ENCODE assay signal across 30 cellular contexts in genomic region chr3:127607675-127608361, GRCh38. TPM values are rescaled to one million over a fixed set of nuclear protein-coding genes. Genes with fewer than 3 reads are reported as not detected.
DNase-seq lines count a peak whose midpoint lies in the region; FAIRE-seq and TF ChIP-seq lines count a peak whose summit lies in the region.
"Had no signal": no experiment of that assay in that cellular context is flagged by ENCODE, and none has a peak within 500 bp of the region (broad histone marks: within the 10 kb centered on the region; RNA-seq: fewer than 3 reads in every experiment).

No MANE protein-coding gene starts in this region.

- no peaks in the 10 kb centered on the region for H3K36me3 ChIP-seq in adrenal gland (replicated peaks in 1 of 2)
- H3K36me3 ChIP-seq in right atrium auricular region = peaks cover 18% of the 10 kb centered on the region
- peaks cover 14 to 27% (median 20%) of the 10 kb centered on the region in 3 donors for H3K36me3 ChIP-seq in skeletal muscle tissue (ENCODE audit: control insufficient read depth in 3 of 3, insufficient read depth in 3 of 3, low read length in 3 of 3)
- H3K36me3 ChIP-seq: colonic mucosa had no signal

- DNase-seq in HTR-8/SVneo (ENCODE audit: insufficient read length, low spot score) (no peak), adrenal gland (no peak), right atrium auricular region (ENCODE audit: low spot score) (no peak), NCI-H69 (lab: John Stamatoyannopoulos, UW) (no peak), RKO (ENCODE audit: low spot score) (no peak)
- DNase-seq in stimulated activated CD4-positive, alpha-beta T cell treated with anti-CD3 and anti-CD28 coated beads, Interleukin-2, amount 100 ng/mL, for 24 hours = no peak
- DNase-seq: activated CD4-positive, alpha-beta T cell treated with anti-CD3 and anti-CD28 coated beads for 36 hours; activated CD8-positive, alpha-beta memory T cell treated with anti-CD3 and anti-CD28 coated beads, Interleukin-2, amount 10 ng/mL, durations not matched to agents 7 days and 5 days; activated naive CD4-positive, alpha-beta T cell treated with anti-CD3 and anti-CD28 coated beads, Interleukin-2, amount 10 ng/mL, durations not matched to agents 7 days and 5 days; amniotic stem cell; colonic mucosa; endodermal cell; esophagus squamous epithelium; foreskin melanocyte; hippocampal formation; KBM-7; left colon; mesendoderm; MM.1S; naive thymus-derived CD4-positive, alpha-beta T cell; NCI-H1417; NCI-H2081; NCI-H226; occipital lobe; stimulated activated CD4-positive, alpha-beta T cell treated with anti-CD3 and anti-CD28 coated beads, Interleukin-2, amount 100 ng/mL, for 48 hours; T-helper 1 cell had no signal

- H3K27me3 ChIP-seq in adrenal gland = no peaks in the 10 kb centered on the region
- no peaks in the 10 kb centered on the region for H3K27me3 ChIP-seq in right atrium auricular region
- no peaks in the 10 kb centered on the region for H3K27me3 ChIP-seq in skeletal muscle tissue (ENCODE audit: control insufficient read depth in 3 of 3, insufficient read depth in 3 of 3, low read length in 3 of 3)
- H3K27me3 ChIP-seq: colonic mucosa, esophagus squamous epithelium, SJSA1 had no signal

- H3K27ac ChIP-seq in adrenal gland (peak overlapping the region in 3 of 5 donors; percentile 21 to 62 (median 34)), right atrium auricular region (peak overlapping the region; percentile 45 to 50), skeletal muscle tissue (ENCODE audit: low read depth, low read length) (peak overlapping the region; percentile 39)
- H3K27ac ChIP-seq: colonic mucosa, esophagus squamous epithelium, SJSA1 had no signal

- H3K4me3 ChIP-seq in adrenal gland = no peak overlapping the region
- H3K4me3 ChIP-seq in right atrium auricular region = no peak overlapping the region
- peak overlapping the region in 2 of 3 donors; percentile 4 to 52 for H3K4me3 ChIP-seq in skeletal muscle tissue (ENCODE audit: low read length in 3 of 3)
- H3K4me3 ChIP-seq: colonic mucosa, esophagus squamous epithelium, SJSA1, smooth muscle cell had no signal

- H3K9me3 ChIP-seq in adrenal gland (replicated peaks in 1 of 3) (no peaks in the 10 kb centered on the region), right atrium auricular region (no peaks in the 10 kb centered on the region), skeletal muscle tissue (ENCODE audit: control insufficient read depth in 3 of 3, low read length in 3 of 3) (no peaks in the 10 kb centered on the region)
- H3K9me3 ChIP-seq: colonic mucosa, esophagus squamous epithelium, SJSA1 had no signal

- 56 to 71% (median 62%) methylated on average over 5 to 7 of the region's 7 CpGs for WGBS in adrenal gland, 4 donors

- peak; percentile 4 for FAIRE-seq in HTR-8/SVneo (lab: Jason Lieb, UNC)
- FAIRE-seq: D721Med had no signal

- TF ChIP-seq CTCF in adrenal gland (IDR thresholded peaks at IDR 0.05) (no peak), right atrium auricular region (IDR thresholded peaks at IDR 0.05) (no peak)

- no peak for TF ChIP-seq POLR2A in adrenal gland (IDR thresholded peaks at IDR 0.05)

- intact Hi-C loops in adrenal gland (cut with DNase I) = no loop called here

- H3K9ac ChIP-seq in skeletal muscle tissue (ENCODE audit: low read depth in 1 of 3, low read length in 3 of 3) = peak overlapping the region in 2 of 3 donors; percentile 35 to 40

- peaks cover 5 to 9% of the 10 kb centered on the region in 2 donors for H3K4me1 ChIP-seq in adrenal gland (replicated peaks in 1 of 2)
- peaks cover 0 to 10% of the 10 kb centered on the region in 2 donors for H3K4me1 ChIP-seq in right atrium auricular region
- H3K4me1 ChIP-seq in skeletal muscle tissue (ENCODE audit: control insufficient read depth in 3 of 3, insufficient read depth in 3 of 3, low read length in 3 of 3) = peaks cover 25 to 40% (median 33%) of the 10 kb centered on the region in 3 donors
- H3K4me1 ChIP-seq: colonic mucosa, esophagus squamous epithelium, SJSA1 had no signal

RNA-seq across cellular contexts. Expression of gene MCM2, which starts 9.6 kb away (rescaled TPM):
- total RNA-seq in adrenal gland = 10 to 100 TPM in 4 of 8 donors, 1 to 10 TPM in 4; 4.8 to 11.9 (median 9.7) TPM
- 1 to 10 TPM; 1.7 to 3.0 (median 2.5) TPM for polyA plus RNA-seq in adrenal gland
- total RNA-seq in right atrium auricular region = 1 to 10 TPM; 3.8 to 5.4 TPM
- 30.3 TPM for total RNA-seq in skeletal muscle tissue

RNA-seq across cellular contexts. Expression of gene TPRA1, which starts 17.3 kb away (rescaled TPM):
- total RNA-seq in adrenal gland (10 to 100 TPM; 28.0 to 65.6 (median 47.5) TPM), right atrium auricular region (10 to 100 TPM; 24.0 to 27.3 TPM), skeletal muscle tissue (15.1 TPM)
- polyA plus RNA-seq in adrenal gland = 10 to 100 TPM; 13.5 to 54.5 (median 47.0) TPM

RNA-seq across cellular contexts. Expression of gene PODXL2, which starts 21.2 kb away (rescaled TPM):
- total RNA-seq in adrenal gland = 10 to 100 TPM; 22.0 to 52.4 (median 25.8) TPM
- 10 to 100 TPM; 17.0 to 28.7 (median 22.5) TPM for polyA plus RNA-seq in adrenal gland
- 1 to 10 TPM; 1.9 to 2.9 TPM for total RNA-seq in right atrium auricular region
- 4.2 TPM for total RNA-seq in skeletal muscle tissue

Comparison
In these comparisons a context has a peak if more than half of its experiments do, and no peak if none do; other contexts are left out.
1. H3K4me3 ChIP-seq: peak in skeletal muscle tissue (2 of 3); none in adrenal gland (0 of 4) and right atrium auricular region (0 of 2).
2. Peak in every context shown above with its lines, with median percentiles within 50 percentile points of each other: H3K27ac ChIP-seq.